In genomic region chr6:94639564-94639963, GRCh38 we compare ENCODE assay signal across 34 cellular contexts.
"Had no signal": no experiment of that assay in that cellular context is flagged by ENCODE, and none has a peak within 500 bp of the region (broad histone marks: within the 10 kb centered on the region; RNA-seq: fewer than 3 reads in every experiment).

No MANE protein-coding gene starts in this region.

- H3K36me3 ChIP-seq: adrenal gland, ascending aorta, brain microvascular endothelial cell, breast epithelium, cardiac muscle cell had no signal

- H3K4me1 ChIP-seq: adrenal gland, ascending aorta, body of pancreas, breast epithelium had no signal

- H3K27ac ChIP-seq: adrenal gland, ascending aorta, body of pancreas, brain microvascular endothelial cell, breast epithelium, cardiac muscle cell had no signal

- ATAC-seq: activated naive CD4-positive, alpha-beta T cell treated with anti-CD3 and anti-CD28 coated beads, Interleukin-2, amount 50 U/mL, for 72 hours; activated naive CD8-positive, alpha-beta T cell treated with anti-CD3 and anti-CD28 coated beads, Interleukin-2, amount 50 U/mL, for 24 hours; activated T-cell treated with anti-CD3 and anti-CD28 coated beads, Interleukin-2, amount 50 U/mL, for 4 hours; activated T-cell treated with anti-CD3 and anti-CD28 coated beads, Interleukin-2, amount 50 U/mL, for 72 hours; activated T-helper 17 cell treated with anti-CD3 and anti-CD28 coated beads, Interleukin-2, amount 50 U/mL, for 72 hours; body of pancreas had no signal

- H3K9me3 ChIP-seq: adrenal gland, ascending aorta, body of pancreas, breast epithelium had no signal

- H3K27me3 ChIP-seq: adrenal gland, ascending aorta, body of pancreas, brain microvascular endothelial cell, breast epithelium, cardiac muscle cell had no signal

- DNase-seq: activated effector memory CD4-positive, alpha-beta T cell treated with anti-CD3 and anti-CD28 coated beads, Interleukin-2, amount 50 U/mL, for 16 hours; activated effector memory CD4-positive, alpha-beta T cell treated with Interleukin-2 at 50 U/mL for 16 hours; activated gamma-delta T cell; activated gamma-delta T cell treated with Interleukin-2 at 50 U/mL for 16 hours; activated naive CD4-positive, alpha-beta T cell; activated naive CD4-positive, alpha-beta T cell treated with anti-CD3 and anti-CD28 coated beads for 36 hours; activated naive CD4-positive, alpha-beta T cell treated with anti-CD3 and anti-CD28 coated beads, Interleukin-2, amount 10 ng/mL, durations not matched to agents 7 days and 5 days; activated naive CD4-positive, alpha-beta T cell treated with anti-CD3 and anti-CD28 coated beads, Interleukin-2, amount 50 U/mL, for 16 hours; activated naive CD4-positive, alpha-beta T cell treated with Interleukin-2 at 50 U/mL for 16 hours; activated naive CD8-positive, alpha-beta T cell treated with anti-CD3 and anti-CD28 coated beads for 36 hours; activated naive CD8-positive, alpha-beta T cell treated with anti-CD3 and anti-CD28 coated beads, Interleukin-2, amount 10 ng/mL, durations not matched to agents 7 days and 5 days; activated naive CD8-positive, alpha-beta T cell treated with anti-CD3 and anti-CD28 coated beads, Interleukin-2, amount 50 U/mL, for 24 hours; activated T-cell treated with anti-CD3 and anti-CD28 coated beads for 4 hours; activated T-cell treated with anti-CD3 and anti-CD28 coated beads, Interleukin-2, amount 50 U/mL, for 1 hour; activated T-cell treated with anti-CD3 and anti-CD28 coated beads, Interleukin-2, amount 50 U/mL, for 24 hours; activated T-cell treated with anti-CD3 and anti-CD28 coated beads, Interleukin-2, amount 50 U/mL, for 4 hours; activated T-cell treated with anti-CD3 and anti-CD28 coated beads, Interleukin-2, amount 50 U/mL, for 48 hours; activated T-cell treated with anti-CD3 and anti-CD28 coated beads, Interleukin-2, amount 50 U/mL, for 72 hours; adrenal gland; amniotic stem cell; amygdala; aorta; body of pancreas; brain microvascular endothelial cell; caudate nucleus; central memory CD4-positive, alpha-beta T cell; cerebellar nuclear complex had no signal

- H3K4me3 ChIP-seq: adrenal gland, ascending aorta, body of pancreas, breast epithelium, cardiac muscle cell had no signal

- FAIRE-seq: astrocyte, bronchial epithelial cell had no signal
